Comparison of ENCODE assay signal across 21 cellular contexts in genomic region chr5:138159666-138160065, GRCh38. TPM values are rescaled to one million over a fixed set of nuclear protein-coding genes. Genes with fewer than 3 reads are reported as not detected.
A peak's percentile ranks its signal among the peaks of the same experiment; 100 is the strongest.
DNase-seq lines count a peak whose midpoint lies in the region; ATAC-seq and TF ChIP-seq lines count a peak whose summit lies in the region.
"Had no signal": no experiment of that assay in that cellular context is flagged by ENCODE, and none has a peak within 500 bp of the region (broad histone marks: within the 10 kb centered on the region; RNA-seq: fewer than 3 reads in every experiment).

No MANE protein-coding gene starts in this region.

- no peak for TF ChIP-seq CTCF in Caco-2 (IDR thresholded peaks at IDR 0.05; ENCODE audit: insufficient read depth in 1 of 2, low read depth in 1 of 2, low read length in 1 of 2, severe bottlenecking in 1 of 2, unreplicated experiment in 1 of 2)

- H3K27me3 ChIP-seq in Caco-2 (replicated peaks; ENCODE audit: control insufficient read depth, insufficient read depth, low read length) (no peaks in the 10 kb centered on the region), layer of hippocampus (ENCODE audit: control insufficient read depth, insufficient read depth, low read length) (no peaks in the 10 kb centered on the region), SJCRH30 (no peaks in the 10 kb centered on the region)
- H3K27me3 ChIP-seq: BE2C, SJSA1 had no signal

- H3K27ac ChIP-seq in layer of hippocampus (ENCODE audit: low read depth, low read length) (peak overlapping the region; percentile 21), SJCRH30 (no peak overlapping the region)
- H3K27ac ChIP-seq: HL-60, PC-9, SJSA1 had no signal

- H3K4me1 Mint-ChIP-seq in Caco-2 (ENCODE audit: low read depth, unreplicated experiment), result no peaks in the 10 kb centered on the region
- peaks cover 0 to 4% of the 10 kb centered on the region in 2 donors for H3K4me1 Mint-ChIP-seq in effector memory CD8-positive, alpha-beta T cell (ENCODE audit: low read depth in 2 of 2)

- POLR2A ChIA-PET in Caco-2 (lab: Charles Lee), result no interaction called here

- H3K27me3 Mint-ChIP-seq in Caco-2 (ENCODE audit: insufficient read depth, unreplicated experiment), result no peaks in the 10 kb centered on the region
- H3K27me3 Mint-ChIP-seq in effector memory CD8-positive, alpha-beta T cell, result no peaks in the 10 kb centered on the region

- no peaks in the 10 kb centered on the region for H3K9me3 ChIP-seq in Caco-2
- no peaks in the 10 kb centered on the region for H3K9me3 ChIP-seq in SJCRH30 (replicated peaks)
- H3K9me3 ChIP-seq: BE2C, SJSA1 had no signal

- CTCF ChIA-PET in Caco-2 (lab: Charles Lee), result no interaction called here

- H3K27ac Mint-ChIP-seq in Caco-2 (ENCODE audit: unreplicated experiment), result peak overlapping the region; percentile 14
- H3K27ac Mint-ChIP-seq in effector memory CD8-positive, alpha-beta T cell, result peak overlapping the region; percentile 30 to 66

- H3K4me1 ChIP-seq in Caco-2, result no peaks in the 10 kb centered on the region
- H3K4me1 ChIP-seq in SJCRH30, result no peaks in the 10 kb centered on the region
- H3K4me1 ChIP-seq: BE2C, SJSA1 had no signal

- H3K4me3 ChIP-seq in Caco-2 (ENCODE audit: low read depth, low read length), result no peak overlapping the region
- no peak overlapping the region for H3K4me3 ChIP-seq in SJCRH30
- H3K4me3 ChIP-seq: PC-9, SJSA1 had no signal

- intact Hi-C loops in Caco-2 (cut with micrococcal nuclease; ENCODE audit: unreplicated experiment), result no loop called here

- no TSS peak for BruUV-seq in Caco-2 (replicated peaks; lab: Mats Ljungman, UMichigan)

- H3K9me3 Mint-ChIP-seq in Caco-2 (ENCODE audit: unreplicated experiment), result no peaks in the 10 kb centered on the region
- no peaks in the 10 kb centered on the region for H3K9me3 Mint-ChIP-seq in effector memory CD8-positive, alpha-beta T cell

- H3K36me3 ChIP-seq in Caco-2 (ENCODE audit: control insufficient read depth, insufficient read depth, low read length) (peaks cover 7% of the 10 kb centered on the region), SJCRH30 (peaks cover 79% of the 10 kb centered on the region)

- DNase-seq in Caco-2 (no peak), superior temporal gyrus (ENCODE audit: extremely low spot score) (peak; percentile 76), SJCRH30 (no peak), A172 (ENCODE audit: low spot score) (no peak), HK-2 (ENCODE audit: unreplicated experiment) (no peak)
- no peak for DNase-seq in effector memory CD8-positive, alpha-beta T cell
- DNase-seq: BE2C; NCI-H1092 treated with DMSO at 0.1 percent for 48 hours; NCI-H146; NCI-H1930; NCI-H2107; NCI-H446 treated with DMSO at 0.1 percent for 48 hours; NCI-H526; NCI-H82; NK-92 treated with Interleukin-12 subunit alpha and Interleukin-12 subunit beta, amount 100 ng/mL, for 24 hours; PC-9 had no signal

- peaks cover 79% of the 10 kb centered on the region for H3K36me3 Mint-ChIP-seq in Caco-2 (ENCODE audit: insufficient read depth, unreplicated experiment)
- H3K36me3 Mint-ChIP-seq in effector memory CD8-positive, alpha-beta T cell (ENCODE audit: insufficient read depth), result peaks cover 82% of the 10 kb centered on the region

- H3K4me3 Mint-ChIP-seq in Caco-2 (ENCODE audit: unreplicated experiment), result no peak overlapping the region
- no peak overlapping the region for H3K4me3 Mint-ChIP-seq in effector memory CD8-positive, alpha-beta T cell

- no peak for ATAC-seq in effector memory CD8-positive, alpha-beta T cell (replicated peaks)
- ATAC-seq: Right ventricle myocardium inferior had no signal

RNA-seq across cellular contexts. Expression of gene BRD8, which starts 18.8 kb away (rescaled TPM):
- total RNA-seq in Caco-2 (2022), result 97.4 and 104 TPM in 2 replicates
- 75.2 and 85.5 TPM in 2 replicates for total RNA-seq in SJCRH30 (2014; rRNA removed; shearing (Covaris generic))
- 63.6 and 91.5 TPM in 2 replicates for total RNA-seq in A172 (2014; rRNA removed; shearing (Covaris generic))

RNA-seq across cellular contexts. Expression of gene KIF20A, which starts 19.2 kb away (rescaled TPM):
- total RNA-seq in Caco-2 (2022), result 83.7 and 84.9 TPM in 2 replicates
- 89.5 and 91.9 TPM in 2 replicates for total RNA-seq in SJCRH30 (2014; rRNA removed; shearing (Covaris generic))
- 105 and 109 TPM in 2 replicates for total RNA-seq in A172 (2014; rRNA removed; shearing (Covaris generic))

RNA-seq across cellular contexts. Expression of gene NME5, which starts 20.4 kb away (rescaled TPM):
- not detected in 2 replicates for total RNA-seq in Caco-2 (2022)
- not detected in 2 replicates for total RNA-seq in SJCRH30 (2014; rRNA removed; shearing (Covaris generic))
- 1.8 and 2.6 TPM in 2 replicates for total RNA-seq in A172 (2014; rRNA removed; shearing (Covaris generic))
- total RNA-seq: A673, SJSA1 had no signal

RNA-seq across cellular contexts. Expression of gene CDC23, which starts 53.5 kb away (rescaled TPM):
- total RNA-seq in Caco-2 (2022), result 52.9 and 60.7 TPM in 2 replicates
- 73.5 and 74.3 TPM in 2 replicates for total RNA-seq in SJCRH30 (2014; rRNA removed; shearing (Covaris generic))
- 69.5 and 72.6 TPM in 2 replicates for total RNA-seq in A172 (2014; rRNA removed; shearing (Covaris generic))
